ENCODE assay signal across 11 cellular contexts in the genomic region with DNA sequence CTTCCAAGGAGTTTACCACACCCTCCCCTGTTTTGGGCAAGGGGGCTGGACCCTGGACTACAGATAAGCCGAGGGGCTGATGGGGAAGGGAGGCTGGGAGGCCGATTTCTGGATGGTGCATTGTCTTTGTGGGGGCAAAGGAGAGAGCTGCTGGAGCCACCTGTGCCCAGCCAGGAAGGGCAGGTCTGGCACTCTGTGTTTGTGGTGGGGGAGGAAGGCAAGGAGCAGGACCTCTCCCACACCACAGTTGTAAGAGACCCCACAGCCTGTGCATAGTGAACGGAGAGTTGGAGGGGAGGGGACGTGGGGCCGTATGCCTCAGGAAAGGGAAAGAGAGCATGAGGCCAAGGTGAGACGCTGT. TPM values are rescaled to one million over a fixed set of nuclear protein-coding genes. Genes with fewer than 3 reads are reported as not detected.
A peak's percentile ranks its signal among the peaks of the same experiment; 100 is the strongest.
DNase-seq lines count a peak whose midpoint lies in the region; ATAC-seq and TF ChIP-seq lines count a peak whose summit lies in the region.
"Had no signal": no experiment of that assay in that cellular context is flagged by ENCODE, and none has a peak within 500 bp of the region (broad histone marks: within the 10 kb centered on the region; RNA-seq: fewer than 3 reads in every experiment).

No MANE protein-coding gene starts in this region.

- H3K9me3 Mint-ChIP-seq in GM23338, result no peaks in the 10 kb centered on the region
- H3K9me3 Mint-ChIP-seq in nephron progenitor cell, result no peaks in the 10 kb centered on the region

- H3K4me1 Mint-ChIP-seq in GM23338 (peaks cover 27% of the 10 kb centered on the region), nephron progenitor cell (peaks cover 32% of the 10 kb centered on the region)

- H3K27me3 ChIP-seq in GM23338 (ENCODE audit: insufficient read depth) (no peaks in the 10 kb centered on the region), breast epithelium (no peaks in the 10 kb centered on the region), SJCRH30 (no peaks in the 10 kb centered on the region)

- intact Hi-C loops in breast epithelium (cut with DNase I; ENCODE audit: low total_unique reads), result no loop called here

- H3K27me3 Mint-ChIP-seq in GM23338 (ENCODE audit: insufficient read depth, low read depth, poor library complexity) (peaks cover 21% of the 10 kb centered on the region), nephron progenitor cell (ENCODE audit: low read depth, poor library complexity) (no peaks in the 10 kb centered on the region)

- H3K36me3 ChIP-seq in GM23338 (ENCODE audit: insufficient read depth) (peaks cover 4% of the 10 kb centered on the region; the same call in 1 of the 2 replicates), breast epithelium (no peaks in the 10 kb centered on the region), SJCRH30 (peaks cover 26% of the 10 kb centered on the region)

- peak overlapping the region; percentile 98; the same call in 1 of the 2 replicates for H3K4me2 ChIP-seq in GM23338

- H3K4me3 ChIP-seq in GM23338 (no peak overlapping the region; the same call in 1 of the 2 replicates), breast epithelium (peak overlapping the region; percentile 11 to 92 (median 67)), SJCRH30 (no peak overlapping the region)

- 0 out of 2 replicates have a peak overlapping the region, but pooled peaks have one; percentile 31 for H3K27ac Mint-ChIP-seq in GM23338
- H3K27ac Mint-ChIP-seq in nephron progenitor cell, result peak overlapping the region; percentile 98

- ATAC-seq in GM23338, result no peak

- H3K36me3 Mint-ChIP-seq in GM23338 (ENCODE audit: low read depth), result peaks cover 12% of the 10 kb centered on the region; the same call in 2 of the 3 replicates
- peaks cover 12% of the 10 kb centered on the region for H3K36me3 Mint-ChIP-seq in nephron progenitor cell (ENCODE audit: low read depth)

- TF ChIP-seq POLR2A in breast epithelium (IDR thresholded peaks at IDR 0.05), result no peak

- H3K4me1 ChIP-seq in GM23338 (ENCODE audit: insufficient read depth) (peaks cover 27% of the 10 kb centered on the region), breast epithelium (peaks cover 15 to 29% of the 10 kb centered on the region in 2 donors), SJCRH30 (peaks cover 29% of the 10 kb centered on the region)

- peaks cover 4% of the 10 kb centered on the region; the same call in 1 of the 2 replicates for H4K20me1 ChIP-seq in GM23338 (replicated peaks; ENCODE audit: insufficient read depth)

- H3K4me3 Mint-ChIP-seq in GM23338, result peak overlapping the region; percentile 86; the same call in 1 of the 3 replicates
- H3K4me3 Mint-ChIP-seq in nephron progenitor cell, result peak overlapping the region; percentile 97

- H3K27ac ChIP-seq in 22Rv1 (peak overlapping the region; percentile 89), GM23338 (ENCODE audit: low read depth) (no peak overlapping the region), breast epithelium (peak overlapping the region; percentile 79 to 100), SJCRH30 (no peak overlapping the region)

- H3K9me3 ChIP-seq in breast epithelium, result no peaks in the 10 kb centered on the region
- H3K9me3 ChIP-seq in SJCRH30 (replicated peaks), result no peaks in the 10 kb centered on the region

- TF ChIP-seq CTCF in 22Rv1 (IDR thresholded peaks at IDR 0.05) (no peak), GM23338 (conservative IDR thresholded peaks at IDR 0.05; ENCODE audit: low read depth in 2 of 2) (no peak), breast epithelium (IDR thresholded peaks at IDR 0.05) (no peak), nephron progenitor cell (IDR thresholded peaks at IDR 0.05) (no peak), GM13976 (IDR thresholded peaks at IDR 0.05; ENCODE audit: borderline replicate concordance, control extremely low read depth, extremely low read depth, insufficient read depth, missing control alignments) (no peak)

- peaks cover 19% of the 10 kb centered on the region for H3F3A ChIP-seq in GM23338 (replicated peaks; ENCODE audit: low read depth)

- no peak overlapping the region for H2AFZ ChIP-seq in GM23338

- in situ Hi-C loops in GM13976 (cut with MboI; ENCODE audit: low sequenced_read_pairs, unreplicated experiment), result no loop called here

- H3K79me2 ChIP-seq in GM23338 (replicated peaks; ENCODE audit: insufficient read depth), result peaks cover 20% of the 10 kb centered on the region

- H3K9me2 ChIP-seq in GM23338 (ENCODE audit: insufficient read depth), result no peaks in the 10 kb centered on the region

- DNase-seq in GM23338 (ENCODE audit: low spot score), result no peak
- no peak for DNase-seq in breast epithelium (ENCODE audit: low spot score in 2 of 2)
- no peak for DNase-seq in nephron progenitor cell
- no peak for DNase-seq in SJCRH30
- no peak for DNase-seq in NK-92 (lab: John Stamatoyannopoulos, UW; ENCODE audit: unreplicated experiment)
- DNase-seq in kidney tubule cell (ENCODE audit: low spot score), result no peak
- no peak for DNase-seq in GM13976 (ENCODE audit: low spot score)
- DNase-seq: H7; NCI-H1092; stimulated activated CD4-positive, alpha-beta T cell treated with anti-CD3 and anti-CD28 coated beads, Interleukin-4, amount 100 ng/mL, for 1 hour had no signal

TF ChIP-seq in GM23338, 12 proteins besides CTCF, POLR2A, EP300 and RAD21 (continues in another document):
- no peak for TF ChIP-seq JUNB (IDR thresholded peaks at IDR 0.05; ENCODE audit: unreplicated experiment)

RNA-seq across cellular contexts. Expression of a gene that starts 16.0 kb away (rescaled TPM):
- 3.6 and 8.1 TPM in 2 replicates for total RNA-seq in GM23338 (2014; rRNA removed; shearing (Covaris generic))
- 4.1 and 5.6 TPM in 2 replicates for polyA plus RNA-seq in GM23338 (2016; fragmentation: Nextera tagmentation; extraction: Ambion mirVana)
- total RNA-seq in breast epithelium, result 1 to 10 TPM in 1 of 3 donors, under 1 TPM in 2; 0.33 to 2.6 (median 0.48) TPM
- total RNA-seq in SJCRH30 (2014; rRNA removed; shearing (Covaris generic)), result 0.73 and 1.9 TPM in 2 replicates

RNA-seq across cellular contexts. Expression of a gene that starts 16.5 kb away (rescaled TPM):
- total RNA-seq in GM23338 (2014; rRNA removed; shearing (Covaris generic)), result 139 and 162 TPM in 2 replicates
- 195 and 197 TPM in 2 replicates for polyA plus RNA-seq in GM23338 (2016; fragmentation: Nextera tagmentation; extraction: Ambion mirVana)
- 10 to 100 TPM in 2 of 3 donors, 1 to 10 TPM in 1; 7.5 to 32.4 (median 28.5) TPM for total RNA-seq in breast epithelium
- total RNA-seq in SJCRH30 (2014; rRNA removed; shearing (Covaris generic)), result 62.5 and 65.6 TPM in 2 replicates

RNA-seq across cellular contexts. Expression of a gene that starts 16.9 kb away (rescaled TPM):
- total RNA-seq in GM23338 (2014; rRNA removed; shearing (Covaris generic)), result 31.8 and 42.0 TPM in 2 replicates
- 13.2 and 13.9 TPM in 2 replicates for polyA plus RNA-seq in GM23338 (2016; fragmentation: Nextera tagmentation; extraction: Ambion mirVana)
- total RNA-seq in breast epithelium, result 10 to 100 TPM; 20.2 to 25.6 (median 24.9) TPM
- total RNA-seq in SJCRH30 (2014; rRNA removed; shearing (Covaris generic)), result 19.1 and 21.5 TPM in 2 replicates

RNA-seq across cellular contexts. Expression of a gene that starts 27.1 kb away (rescaled TPM):
- total RNA-seq in GM23338 (2014; rRNA removed; shearing (Covaris generic)), result 1.3 and 5.4 TPM in 2 replicates
- 1.9 and 2.3 TPM in 2 replicates for polyA plus RNA-seq in GM23338 (2016; fragmentation: Nextera tagmentation; extraction: Ambion mirVana)
- total RNA-seq in breast epithelium, result under 1 TPM in 2 of 3 donors, not detected in 1; 0.33 to 0.59 TPM
- total RNA-seq in SJCRH30 (2014; rRNA removed; shearing (Covaris generic)), result 0.85 TPM in 1 of 2 replicates, not detected in the other

RNA-seq across cellular contexts. Expression of a gene that starts 31.0 kb away (rescaled TPM):
- 49.0 and 49.4 TPM in 2 replicates for total RNA-seq in GM23338 (2014; rRNA removed; shearing (Covaris generic))
- 29.4 and 30.4 TPM in 2 replicates for polyA plus RNA-seq in GM23338 (2016; fragmentation: Nextera tagmentation; extraction: Ambion mirVana)
- total RNA-seq in breast epithelium, result 10 to 100 TPM; 11.4 to 38.6 (median 24.3) TPM
- total RNA-seq in SJCRH30 (2014; rRNA removed; shearing (Covaris generic)), result 35.1 and 37.7 TPM in 2 replicates

Comparison
In these comparisons a context has a peak if more than half of its experiments do, and no peak if none do; other contexts are left out.
1. H3K27ac ChIP-seq: peak in 22Rv1 (single experiment) and breast epithelium (2 of 2); none in GM23338 (single experiment) and SJCRH30 (single experiment).
2. H3K4me3 ChIP-seq: peak in breast epithelium (3 of 3); none in GM23338 (single experiment) and SJCRH30 (single experiment).